Comparison of ENCODE assay signal across 9 cellular contexts in genomic region chr6:26576407-26576843, GRCh38. TPM values are rescaled to one million over a fixed set of nuclear protein-coding genes. Genes with fewer than 3 reads are reported as not detected.
A peak's percentile ranks its signal among the peaks of the same experiment; 100 is the strongest.
DNase-seq lines count a peak whose midpoint lies in the region; ATAC-seq and TF ChIP-seq lines count a peak whose summit lies in the region.
"Had no signal": no experiment of that assay in that cellular context is flagged by ENCODE, and none has a peak within 500 bp of the region (broad histone marks: within the 10 kb centered on the region; RNA-seq: fewer than 3 reads in every experiment).

No MANE protein-coding gene starts in this region.

- H3K4me2 ChIP-seq in PC-9 = peak overlapping the region; percentile 83

- H3K4me3 ChIP-seq in PC-9 (peak overlapping the region; percentile 60), ectodermal cell (ENCODE audit: insufficient read depth, low read depth, low read length) (peak overlapping the region; percentile 32), psoas muscle (peak overlapping the region; percentile 48), Caco-2 (ENCODE audit: low read depth, low read length) (no peak overlapping the region)

- DNase-seq in activated CD8-positive, alpha-beta memory T cell treated with anti-CD3 and anti-CD28 coated beads, Interleukin-2, amount 10 ng/mL, durations not matched to agents 7 days and 5 days = no peak
- no peak for DNase-seq in activated CD8-positive, alpha-beta memory T cell treated with anti-CD3 and anti-CD28 coated beads, Interleukin-2, amount 50 U/mL, for 48 hours
- DNase-seq in PC-9 (no peak), psoas muscle (no peak), Caco-2 (no peak)

- no peaks in the 10 kb centered on the region for H3K79me2 ChIP-seq in PC-9 (ENCODE audit: low read depth)

- no peak overlapping the region for H3K27ac Mint-ChIP-seq in activated CD8-positive, alpha-beta memory T cell treated with anti-CD3 and anti-CD28 coated beads, Interleukin-2, amount 10 ng/mL, durations not matched to agents 7 days and 5 days
- no peak overlapping the region for H3K27ac Mint-ChIP-seq in Caco-2 (ENCODE audit: unreplicated experiment)

- peaks cover 15% of the 10 kb centered on the region for H3K27me3 Mint-ChIP-seq in activated CD8-positive, alpha-beta memory T cell treated with anti-CD3 and anti-CD28 coated beads, Interleukin-2, amount 10 ng/mL, durations not matched to agents 7 days and 5 days
- peaks cover 5% of the 10 kb centered on the region for H3K27me3 Mint-ChIP-seq in Caco-2 (ENCODE audit: insufficient read depth, unreplicated experiment)

- H3K36me3 Mint-ChIP-seq in activated CD8-positive, alpha-beta memory T cell treated with anti-CD3 and anti-CD28 coated beads, Interleukin-2, amount 10 ng/mL, durations not matched to agents 7 days and 5 days = peaks cover 4% of the 10 kb centered on the region
- peaks cover 21% of the 10 kb centered on the region for H3K36me3 Mint-ChIP-seq in Caco-2 (ENCODE audit: insufficient read depth, unreplicated experiment)

- no TSS peak for BruUV-seq in PC-9 (replicated peaks; lab: Mats Ljungman, UMichigan)
- BruUV-seq in Caco-2 (replicated peaks; lab: Mats Ljungman, UMichigan) = no TSS peak

- peaks cover 38% of the 10 kb centered on the region for H3K4me1 Mint-ChIP-seq in activated CD8-positive, alpha-beta memory T cell treated with anti-CD3 and anti-CD28 coated beads, Interleukin-2, amount 10 ng/mL, durations not matched to agents 7 days and 5 days
- H3K4me1 Mint-ChIP-seq in Caco-2 (ENCODE audit: low read depth, unreplicated experiment) = peaks cover 7% of the 10 kb centered on the region

- peak overlapping the region; percentile 80 for H3K4me3 Mint-ChIP-seq in activated CD8-positive, alpha-beta memory T cell treated with anti-CD3 and anti-CD28 coated beads, Interleukin-2, amount 10 ng/mL, durations not matched to agents 7 days and 5 days
- no peak overlapping the region for H3K4me3 Mint-ChIP-seq in Caco-2 (ENCODE audit: unreplicated experiment)

- H3F3A ChIP-seq in PC-9 (ENCODE audit: insufficient read depth, low read depth) = peaks cover 25% of the 10 kb centered on the region; the same call in 1 of the 2 replicates

- H3K9me2 ChIP-seq in PC-9 (ENCODE audit: insufficient read depth) = no peaks in the 10 kb centered on the region

- H2AFZ ChIP-seq in PC-9 = peak overlapping the region; percentile 79

- H3K9me3 Mint-ChIP-seq in activated CD8-positive, alpha-beta memory T cell treated with anti-CD3 and anti-CD28 coated beads, Interleukin-2, amount 10 ng/mL, durations not matched to agents 7 days and 5 days (ENCODE audit: low read depth) = peaks cover 7% of the 10 kb centered on the region
- no peaks in the 10 kb centered on the region for H3K9me3 Mint-ChIP-seq in Caco-2 (ENCODE audit: unreplicated experiment)

- CTCF ChIA-PET in activated CD8-positive, alpha-beta memory T cell treated with anti-CD3 and anti-CD28 coated beads, Interleukin-2, amount 10 ng/mL, durations not matched to agents 7 days and 5 days (lab: Charles Lee) = interaction anchor here (1.1 to 6.9 kb wide), 3 partner anchors 16 to 246 kb away, joined by 3 to 136 read pairs (median 6); no protein-coding TSS in a partner anchor
- CTCF ChIA-PET in PC-9 (lab: Charles Lee) (interaction anchor here (0.7 to 1.5 kb wide), 3 partner anchors 19 to 240 kb away, joined by 3 to 10 read pairs (median 3); no protein-coding TSS in a partner anchor), Caco-2 (lab: Charles Lee) (interaction anchor here (2.3 kb wide), 1 partner anchor 19 kb away, joined by 6 read pairs; no protein-coding TSS in a partner anchor)

- intact Hi-C loops in PC-9 (cut with micrococcal nuclease; ENCODE audit: unreplicated experiment) (loop anchor here (5.0 kb wide), 1 partner anchor 399 kb away; no protein-coding TSS in a partner anchor), psoas muscle (cut with DNase I) (no loop called here), Caco-2 (cut with micrococcal nuclease; ENCODE audit: unreplicated experiment) (no loop called here)

- H3K4me1 ChIP-seq in PC-9 (replicated peaks; ENCODE audit: insufficient read depth) (0 out of 2 replicates have a peak, but pooled peaks cover 6% of the 10 kb centered on the region), ectodermal cell (ENCODE audit: control insufficient read depth, insufficient read depth, low read length) (no peaks in the 10 kb centered on the region), psoas muscle (peaks cover 6% of the 10 kb centered on the region), Caco-2 (no peaks in the 10 kb centered on the region)

- H3K27ac ChIP-seq in PC-9 (no peak overlapping the region; the same call in 1 of the 2 replicates), ectodermal cell (ENCODE audit: insufficient read depth, low read depth, low read length, poor library complexity, severe bottlenecking) (no peak overlapping the region), psoas muscle (no peak overlapping the region)
- H3K27ac ChIP-seq: epithelial cell of prostate had no signal

- H3K36me3 ChIP-seq in PC-9 (ENCODE audit: low read depth) (no peaks in the 10 kb centered on the region), ectodermal cell (ENCODE audit: control insufficient read depth, insufficient read depth, low read length) (no peaks in the 10 kb centered on the region), psoas muscle (ENCODE audit: insufficient read depth in 1 of 2, low read depth in 1 of 2) (no peaks in the 10 kb centered on the region), Caco-2 (ENCODE audit: control insufficient read depth, insufficient read depth, low read length) (no peaks in the 10 kb centered on the region)

- peaks cover 7% of the 10 kb centered on the region; the same call in 1 of the 2 replicates for H3K9me3 ChIP-seq in PC-9 (ENCODE audit: insufficient read depth, low read depth)
- H3K9me3 ChIP-seq in ectodermal cell (ENCODE audit: control insufficient read depth, low read length) = peaks cover 2% of the 10 kb centered on the region
- no peaks in the 10 kb centered on the region for H3K9me3 ChIP-seq in psoas muscle
- H3K9me3 ChIP-seq in Caco-2 = peaks cover 8% of the 10 kb centered on the region; the same call in 1 of the 2 replicates

- no peaks in the 10 kb centered on the region for H4K20me1 ChIP-seq in PC-9 (ENCODE audit: insufficient read depth)

- WGBS in ectodermal cell, 2 experiments = 73 to 77% methylated on average over 5 to 6 of the region's 7 CpGs
- 54 to 61% (median 57%) methylated on average over 7 of the region's 7 CpGs for WGBS in psoas muscle, 3 donors

- TF ChIP-seq CTCF in PC-9 (conservative IDR thresholded peaks at IDR 0.05) (no peak), psoas muscle (IDR thresholded peaks at IDR 0.05) (no peak), Caco-2 (IDR thresholded peaks at IDR 0.05; ENCODE audit: insufficient read depth in 1 of 2, low read depth in 1 of 2, low read length in 1 of 2, severe bottlenecking in 1 of 2, unreplicated experiment in 1 of 2) (no peak)

- no peak for ATAC-seq in activated CD8-positive, alpha-beta memory T cell treated with anti-CD3 and anti-CD28 coated beads, Interleukin-2, amount 10 ng/mL, durations not matched to agents 7 days and 5 days
- ATAC-seq in psoas muscle (no peak), HG03439 (IDR thresholded peaks at IDR 0.05; ENCODE audit: unreplicated experiment) (no peak), HG03139 (IDR thresholded peaks at IDR 0.05; ENCODE audit: unreplicated experiment) (no peak)

- no peaks in the 10 kb centered on the region for H3K27me3 ChIP-seq in PC-9 (ENCODE audit: insufficient read depth, low read depth)
- peaks cover 31% of the 10 kb centered on the region for H3K27me3 ChIP-seq in ectodermal cell (ENCODE audit: control insufficient read depth, insufficient read depth, low read length, poor library complexity, severe bottlenecking)
- H3K27me3 ChIP-seq in psoas muscle (ENCODE audit: insufficient read depth in 3 of 3, low read length in 2 of 3) = peaks cover 0 to 18% (median 3%) of the 10 kb centered on the region in 3 donors
- H3K27me3 ChIP-seq in Caco-2 (replicated peaks; ENCODE audit: control insufficient read depth, insufficient read depth, low read length) = no peaks in the 10 kb centered on the region

- POLR2A ChIA-PET in PC-9 (lab: Charles Lee; ENCODE audit: unreplicated experiment) (interaction anchor here (0.5 to 0.7 kb wide), 5 partner anchors 19 to 1394 kb away, joined by 3 to 5 read pairs (median 4); a partner anchor contains a TSS), Caco-2 (lab: Charles Lee) (no interaction called here)

RNA-seq across cellular contexts. Expression of gene ABT1, which starts 20.3 kb away (rescaled TPM):
- 10 to 100 TPM; 23.4 to 30.0 TPM for total RNA-seq in activated CD8-positive, alpha-beta memory T cell treated with anti-CD3 and anti-CD28 coated beads, Interleukin-2, amount 10 ng/mL, durations not matched to agents 7 days and 5 days
- total RNA-seq in PC-9 (2021) = 16.8 and 19.5 TPM in 2 replicates
- polyA plus RNA-seq in ectodermal cell (2013, experiment 1 of 4) = 17.3 TPM
- 18.4 TPM for polyA plus RNA-seq in ectodermal cell (2013, experiment 2 of 4)
- polyA plus RNA-seq in ectodermal cell (2013, experiment 3 of 4) = 15.8 TPM
- polyA plus RNA-seq in ectodermal cell (2013, experiment 4 of 4) = 17.1 TPM
- 10 to 100 TPM in 1 of 4 donors, 1 to 10 TPM in 3; 6.2 to 11.8 (median 9.6) TPM for total RNA-seq in psoas muscle
- 10 to 100 TPM; 10.3 to 18.4 (median 13.6) TPM for polyA plus RNA-seq in psoas muscle
- 15.1 and 17.0 TPM in 2 replicates for total RNA-seq in Caco-2 (2022)

RNA-seq across cellular contexts. Expression of gene HMGN4, which starts 38.3 kb away (rescaled TPM):
- 10 to 100 TPM; 75.6 to 78.4 TPM for total RNA-seq in activated CD8-positive, alpha-beta memory T cell treated with anti-CD3 and anti-CD28 coated beads, Interleukin-2, amount 10 ng/mL, durations not matched to agents 7 days and 5 days
- total RNA-seq in PC-9 (2021) = 86.9 and 90.5 TPM in 2 replicates
- polyA plus RNA-seq in ectodermal cell (2013, experiment 1 of 4) = 76.9 TPM
- polyA plus RNA-seq in ectodermal cell (2013, experiment 2 of 4) = 71.1 TPM
- polyA plus RNA-seq in ectodermal cell (2013, experiment 3 of 4) = 73.8 TPM
- 79.7 TPM for polyA plus RNA-seq in ectodermal cell (2013, experiment 4 of 4)
- total RNA-seq in psoas muscle = 10 to 100 TPM; 18.5 to 38.4 (median 27.8) TPM
- 10 to 100 TPM; 15.5 to 63.9 (median 43.9) TPM for polyA plus RNA-seq in psoas muscle
- 29.6 and 30.8 TPM in 2 replicates for total RNA-seq in Caco-2 (2022)
